8 cellular contexts compared by ENCODE assay signal in genomic region chr7:134954197-134955082, GRCh38. TPM values are rescaled to one million over a fixed set of nuclear protein-coding genes. Genes with fewer than 3 reads are reported as not detected.
DNase-seq lines count a peak whose midpoint lies in the region; ATAC-seq and TF ChIP-seq lines count a peak whose summit lies in the region.

No MANE protein-coding gene starts in this region.

- no peaks in the 10 kb centered on the region for H3K9me3 Mint-ChIP-seq in activated T-cell treated with anti-CD3 and anti-CD28 coated beads, Interleukin-2, amount 50 U/mL, for 4 hours

- H3K36me3 Mint-ChIP-seq in activated T-cell treated with anti-CD3 and anti-CD28 coated beads, Interleukin-2, amount 50 U/mL, for 4 hours (ENCODE audit: insufficient read depth), result no peaks in the 10 kb centered on the region

- peak; percentile 84 for TF ChIP-seq CTCF in 22Rv1 (IDR thresholded peaks at IDR 0.05)
- TF ChIP-seq CTCF in GM06990 (IDR thresholded peaks at IDR 0.05; ENCODE audit: insufficient read depth, low read length, poor library complexity, severe bottlenecking), result peak; percentile 47
- peak; percentile 53 for TF ChIP-seq CTCF in choroid plexus epithelial cell (conservative IDR thresholded peaks at IDR 0.05; ENCODE audit: low read depth, low read length)

- H3K27me3 ChIP-seq in GM06990 (replicated peaks; ENCODE audit: control insufficient read depth, insufficient read depth, low read length), result no peaks in the 10 kb centered on the region

- DNase-seq in GM06990 (ENCODE audit: extremely low read depth, insufficient read length) (no peak), NCI-H2227 (lab: John Stamatoyannopoulos, UW; ENCODE audit: unreplicated experiment) (peak; percentile 49), choroid plexus epithelial cell (ENCODE audit: low read depth) (peak; percentile 71), midbrain (lab: John Stamatoyannopoulos, UW) (peak; percentile 58)
- no peak for DNase-seq in activated T-cell treated with anti-CD3 and anti-CD28 coated beads, Interleukin-2, amount 50 U/mL, for 4 hours

- H3K4me3 ChIP-seq in GM06990 (replicated peaks; ENCODE audit: low read depth, low read length) (no peak overlapping the region), choroid plexus epithelial cell (ENCODE audit: low read depth, low read length) (no peak overlapping the region)

- H3K27ac ChIP-seq in 22Rv1, result no peak overlapping the region

- no peaks in the 10 kb centered on the region for H3K36me3 ChIP-seq in GM06990 (ENCODE audit: control insufficient read depth, insufficient read depth, low read length)

- H3K4me3 Mint-ChIP-seq in activated T-cell treated with anti-CD3 and anti-CD28 coated beads, Interleukin-2, amount 50 U/mL, for 4 hours, result no peak overlapping the region

- ATAC-seq in activated T-cell treated with anti-CD3 and anti-CD28 coated beads, Interleukin-2, amount 50 U/mL, for 4 hours, result no peak
- no peak for ATAC-seq in GM19351 (IDR thresholded peaks at IDR 0.05; ENCODE audit: unreplicated experiment)
- ATAC-seq in HG03159 (IDR thresholded peaks at IDR 0.05; ENCODE audit: unreplicated experiment), result no peak

- no peaks in the 10 kb centered on the region for H3K4me1 Mint-ChIP-seq in activated T-cell treated with anti-CD3 and anti-CD28 coated beads, Interleukin-2, amount 50 U/mL, for 4 hours (ENCODE audit: low read depth)

- H3K27me3 Mint-ChIP-seq in activated T-cell treated with anti-CD3 and anti-CD28 coated beads, Interleukin-2, amount 50 U/mL, for 4 hours (ENCODE audit: low read depth), result no peaks in the 10 kb centered on the region

RNA-seq across cellular contexts. Expression of gene AGBL3, which starts 31.9 kb away (rescaled TPM):
- total RNA-seq in activated T-cell treated with anti-CD3 and anti-CD28 coated beads, Interleukin-2, amount 50 U/mL, for 4 hours, result 1 to 10 TPM; 1.2 to 2.7 (median 2.1) TPM

Comparison
In these comparisons a context has a peak if more than half of its experiments do, and no peak if none do; other contexts are left out.
1. DNase-seq: peak in NCI-H2227 (single experiment), choroid plexus epithelial cell (single experiment) and midbrain (single experiment); none in GM06990 (single experiment) and activated T-cell treated with anti-CD3 and anti-CD28 coated beads, Interleukin-2, amount 50 U/mL, for 4 hours (single experiment).
2. Peak in every context shown above with its lines, with median percentiles within 50 percentile points of each other: CTCF ChIP-seq.